In genomic region chr16:13205352-13205751, GRCh38 we compare ENCODE assay signal across 8 cellular contexts.
"Had no signal": no experiment of that assay in that cellular context is flagged by ENCODE, and none has a peak within 500 bp of the region (broad histone marks: within the 10 kb centered on the region; RNA-seq: fewer than 3 reads in every experiment).

No MANE protein-coding gene starts in this region.

- DNase-seq: GDM1, GF-D8 had no signal

- FAIRE-seq: G401.6, GM12878, GM12891, GM12892, GM18507, GM19239 had no signal

- ATAC-seq: GM12878 had no signal

- H3K4me3 ChIP-seq: GM12878 had no signal
